ENCODE assay signal across 22 cellular contexts in the genomic region with DNA sequence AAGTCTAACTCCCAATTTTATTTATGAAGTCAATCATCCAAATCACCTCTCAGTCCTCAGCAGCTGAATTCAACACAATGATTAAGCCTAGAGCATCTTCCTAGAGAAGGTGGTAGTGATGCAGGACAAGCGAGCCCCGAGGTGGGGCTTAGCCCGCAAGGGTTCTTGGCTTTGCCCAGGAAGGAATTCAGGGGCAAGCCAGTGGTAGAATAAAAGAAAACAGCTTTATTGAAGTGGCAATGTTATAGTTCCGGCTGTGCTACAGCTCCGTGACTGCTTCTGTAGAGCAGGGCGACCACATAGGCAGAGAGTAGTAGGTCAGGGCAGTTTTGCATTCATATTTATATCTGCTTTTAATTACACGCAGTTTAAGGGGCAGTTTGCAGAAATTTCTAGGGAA. TPM values are rescaled to one million over a fixed set of nuclear protein-coding genes. Genes with fewer than 3 reads are reported as not detected.
DNase-seq lines count a peak whose midpoint lies in the region; ATAC-seq and TF ChIP-seq lines count a peak whose summit lies in the region.
"Had no signal": no experiment of that assay in that cellular context is flagged by ENCODE, and none has a peak within 500 bp of the region (broad histone marks: within the 10 kb centered on the region; RNA-seq: fewer than 3 reads in every experiment).

No MANE protein-coding gene starts in this region.

- peak overlapping the region; percentile 63 for H3K4me3 Mint-ChIP-seq in activated T-cell treated with anti-CD3 and anti-CD28 coated beads, Interleukin-2, amount 50 U/mL, for 4 hours
- peak overlapping the region; percentile 79 for H3K4me3 Mint-ChIP-seq in activated naive CD8-positive, alpha-beta T cell treated with anti-CD3 and anti-CD28 coated beads, Interleukin-2, amount 10 ng/mL, durations not matched to agents 7 days and 5 days

- H3K4me1 Mint-ChIP-seq in activated T-cell treated with anti-CD3 and anti-CD28 coated beads, Interleukin-2, amount 50 U/mL, for 4 hours (ENCODE audit: low read depth) = peaks cover 83% of the 10 kb centered on the region
- peaks cover 78% of the 10 kb centered on the region for H3K4me1 Mint-ChIP-seq in activated naive CD8-positive, alpha-beta T cell treated with anti-CD3 and anti-CD28 coated beads, Interleukin-2, amount 10 ng/mL, durations not matched to agents 7 days and 5 days

- no peak for TF ChIP-seq EP300 in sigmoid colon (IDR thresholded peaks at IDR 0.05)

- H3K4me2 ChIP-seq in Loucy (ENCODE audit: low read depth, low read length, poor library complexity, severe bottlenecking) = peak overlapping the region; percentile 50

- H3K27ac ChIP-seq in sigmoid colon = no peak overlapping the region
- H3K27ac ChIP-seq: brain microvascular endothelial cell, dorsolateral prefrontal cortex, HL-60, Peyer's patch, suprapubic skin, VCaP had no signal

- no peak for ATAC-seq in activated T-cell treated with anti-CD3 and anti-CD28 coated beads, Interleukin-2, amount 50 U/mL, for 4 hours
- peak; percentile 46 for ATAC-seq in activated naive CD8-positive, alpha-beta T cell treated with anti-CD3 and anti-CD28 coated beads, Interleukin-2, amount 10 ng/mL, durations not matched to agents 7 days and 5 days (ENCODE audit: low read depth)
- ATAC-seq: K562 had no signal

- no peak for TF ChIP-seq POLR2A in sigmoid colon (IDR thresholded peaks at IDR 0.05)

- H3K4me1 ChIP-seq in Loucy (ENCODE audit: insufficient read depth, low read length, poor library complexity, severe bottlenecking) (peaks cover 20% of the 10 kb centered on the region), sigmoid colon (no peaks in the 10 kb centered on the region)
- H3K4me1 ChIP-seq: suprapubic skin had no signal

- WGBS in sigmoid colon, 2 donors = 70 to 81% methylated on average over 7 of the region's 7 CpGs

- no peaks in the 10 kb centered on the region for H3K79me2 ChIP-seq in Loucy (ENCODE audit: insufficient read depth, low read length)

- H3K36me3 Mint-ChIP-seq in activated T-cell treated with anti-CD3 and anti-CD28 coated beads, Interleukin-2, amount 50 U/mL, for 4 hours (ENCODE audit: insufficient read depth) = peaks cover 70% of the 10 kb centered on the region
- peaks cover 58% of the 10 kb centered on the region for H3K36me3 Mint-ChIP-seq in activated naive CD8-positive, alpha-beta T cell treated with anti-CD3 and anti-CD28 coated beads, Interleukin-2, amount 10 ng/mL, durations not matched to agents 7 days and 5 days

- intact Hi-C loops in sigmoid colon (cut with DNase I) = no loop called here

- no peaks in the 10 kb centered on the region for H3K9me3 Mint-ChIP-seq in activated T-cell treated with anti-CD3 and anti-CD28 coated beads, Interleukin-2, amount 50 U/mL, for 4 hours
- H3K9me3 Mint-ChIP-seq in activated naive CD8-positive, alpha-beta T cell treated with anti-CD3 and anti-CD28 coated beads, Interleukin-2, amount 10 ng/mL, durations not matched to agents 7 days and 5 days = peaks cover 2% of the 10 kb centered on the region

- DNase-seq in activated T-cell treated with anti-CD3 and anti-CD28 coated beads, Interleukin-2, amount 50 U/mL, for 4 hours = no peak
- DNase-seq in activated T-cell treated with anti-CD3 and anti-CD28 coated beads for 4 hours (no peak), sigmoid colon (peak; percentile 1), NCI-H748 treated with DMSO at 0.1 percent for 48 hours (lab: John Stamatoyannopoulos, UW) (no peak), GM10266 (ENCODE audit: extremely low spot score) (no peak), T-helper 9 cell (no peak)
- DNase-seq in activated naive CD8-positive, alpha-beta T cell treated with anti-CD3 and anti-CD28 coated beads, Interleukin-2, amount 10 ng/mL, durations not matched to agents 7 days and 5 days = peak; percentile 32
- DNase-seq: brain microvascular endothelial cell, dorsolateral prefrontal cortex, mammary epithelial cell, NCI-H2081 treated with DMSO at 0.1 percent for 48 hours, NCI-H69 had no signal

- H3K27me3 ChIP-seq in Loucy (ENCODE audit: insufficient read depth, low read length, poor library complexity, severe bottlenecking) (peaks cover 19% of the 10 kb centered on the region), sigmoid colon (no peaks in the 10 kb centered on the region)
- H3K27me3 ChIP-seq: brain microvascular endothelial cell, dorsolateral prefrontal cortex, Peyer's patch, suprapubic skin had no signal

- H4K20me1 ChIP-seq in Loucy (ENCODE audit: insufficient read depth, low read length, poor library complexity, severe bottlenecking) = no peaks in the 10 kb centered on the region

- no peak overlapping the region for H3K9ac ChIP-seq in Loucy (ENCODE audit: low read depth, low read length, poor library complexity, severe bottlenecking)

- no peaks in the 10 kb centered on the region for H3K36me3 ChIP-seq in Loucy (ENCODE audit: insufficient read depth, low read length)
- no peaks in the 10 kb centered on the region for H3K36me3 ChIP-seq in sigmoid colon
- H3K36me3 ChIP-seq: brain microvascular endothelial cell, Peyer's patch, suprapubic skin had no signal

- POLR2A ChIA-PET in activated naive CD8-positive, alpha-beta T cell treated with anti-CD3 and anti-CD28 coated beads, Interleukin-2, amount 10 ng/mL, durations not matched to agents 7 days and 5 days (lab: Charles Lee) = interaction anchor here (0.8 to 1.2 kb wide), 6 partner anchors 13 to 68 kb away, joined by 3 to 6 read pairs (median 4); partner anchors contain the start of gene IL2RA

- H3K9me3 ChIP-seq in Loucy (ENCODE audit: insufficient read depth, low read depth, low read length) (no peaks in the 10 kb centered on the region), sigmoid colon (no peaks in the 10 kb centered on the region)
- H3K9me3 ChIP-seq: Peyer's patch, suprapubic skin had no signal

- H3F3A ChIP-seq in Loucy (ENCODE audit: low read depth) = no peaks in the 10 kb centered on the region

- no peak overlapping the region for H2AFZ ChIP-seq in Loucy (ENCODE audit: low read length)

- H3K27me3 Mint-ChIP-seq in activated T-cell treated with anti-CD3 and anti-CD28 coated beads, Interleukin-2, amount 50 U/mL, for 4 hours (ENCODE audit: low read depth) = no peaks in the 10 kb centered on the region
- H3K27me3 Mint-ChIP-seq in activated naive CD8-positive, alpha-beta T cell treated with anti-CD3 and anti-CD28 coated beads, Interleukin-2, amount 10 ng/mL, durations not matched to agents 7 days and 5 days = no peaks in the 10 kb centered on the region

- no peaks in the 10 kb centered on the region for H3K9me2 ChIP-seq in Loucy (replicated peaks; ENCODE audit: low read depth, low read length)

- H3K4me3 ChIP-seq in Loucy (ENCODE audit: low read length, poor library complexity, severe bottlenecking) (peak overlapping the region; percentile 34), sigmoid colon (no peak overlapping the region)
- H3K4me3 ChIP-seq: dorsolateral prefrontal cortex, K562, Peyer's patch, suprapubic skin had no signal

- H3K27ac Mint-ChIP-seq in activated naive CD8-positive, alpha-beta T cell treated with anti-CD3 and anti-CD28 coated beads, Interleukin-2, amount 10 ng/mL, durations not matched to agents 7 days and 5 days = peak overlapping the region; percentile 79

- TF ChIP-seq CTCF in Loucy (conservative IDR thresholded peaks at IDR 0.05; ENCODE audit: low read length) (no peak), sigmoid colon (IDR thresholded peaks at IDR 0.05) (no peak), GM10266 (IDR thresholded peaks at IDR 0.05; ENCODE audit: control insufficient read depth, insufficient read depth, low read depth, missing control alignments) (no peak)

RNA-seq across cellular contexts. Expression of gene IL2RA, which starts 18.1 kb away (rescaled TPM):
- total RNA-seq in activated T-cell treated with anti-CD3 and anti-CD28 coated beads, Interleukin-2, amount 50 U/mL, for 4 hours = 100 to 1,000 TPM; 639 to 698 (median 653) TPM
- 100 to 1,000 TPM; 184 to 201 TPM for total RNA-seq in activated naive CD8-positive, alpha-beta T cell treated with anti-CD3 and anti-CD28 coated beads, Interleukin-2, amount 10 ng/mL, durations not matched to agents 7 days and 5 days
- 1 to 10 TPM in 2 of 4 donors, under 1 TPM in 1, not detected in 1; 0.99 to 9.0 (median 2.5) TPM for total RNA-seq in sigmoid colon
- polyA plus RNA-seq in sigmoid colon = 10 to 100 TPM in 1 of 3 donors, 1 to 10 TPM in 1, under 1 TPM in 1; 0.60 to 14.0 (median 6.9) TPM
- total RNA-seq: G401, mammary epithelial cell, renal cortical epithelial cell had no signal
- polyA plus RNA-seq: AG04450, K562, mammary epithelial cell, neural cell had no signal

RNA-seq across cellular contexts. Expression of gene RBM17, which starts 44.8 kb away (rescaled TPM):
- total RNA-seq in activated T-cell treated with anti-CD3 and anti-CD28 coated beads, Interleukin-2, amount 50 U/mL, for 4 hours = 100 to 1,000 TPM; 231 to 261 (median 237) TPM
- 100 to 1,000 TPM; 185 to 200 TPM for total RNA-seq in activated naive CD8-positive, alpha-beta T cell treated with anti-CD3 and anti-CD28 coated beads, Interleukin-2, amount 10 ng/mL, durations not matched to agents 7 days and 5 days
- 10 to 100 TPM; 50.8 to 63.1 (median 54.8) TPM for total RNA-seq in sigmoid colon
- 10 to 100 TPM; 32.8 to 74.2 (median 40.2) TPM for polyA plus RNA-seq in sigmoid colon

Comparison
In these comparisons a context has a peak if more than half of its experiments do, and no peak if none do; other contexts are left out.
1. DNase-seq: peak in activated naive CD8-positive, alpha-beta T cell treated with anti-CD3 and anti-CD28 coated beads, Interleukin-2, amount 10 ng/mL, durations not matched to agents 7 days and 5 days (single experiment) and sigmoid colon (single experiment); none in activated T-cell treated with anti-CD3 and anti-CD28 coated beads, Interleukin-2, amount 50 U/mL, for 4 hours (single experiment), activated T-cell treated with anti-CD3 and anti-CD28 coated beads for 4 hours (single experiment), NCI-H748 treated with DMSO at 0.1 percent for 48 hours (single experiment), GM10266 (single experiment) and T-helper 9 cell (single experiment).
2. RNA of gene IL2RA, which starts 18.1 kb away (total RNA-seq): 639 to 698 TPM in activated T-cell treated with anti-CD3 and anti-CD28 coated beads, Interleukin-2, amount 50 U/mL, for 4 hours and 184 to 201 TPM in activated naive CD8-positive, alpha-beta T cell treated with anti-CD3 and anti-CD28 coated beads, Interleukin-2, amount 10 ng/mL, durations not matched to agents 7 days and 5 days; 0.99 to 9.0 TPM in sigmoid colon; every median in the first group is over 10 times any median in the second.